Comparison of ENCODE assay signal across 24 cellular contexts in the genomic region with DNA sequence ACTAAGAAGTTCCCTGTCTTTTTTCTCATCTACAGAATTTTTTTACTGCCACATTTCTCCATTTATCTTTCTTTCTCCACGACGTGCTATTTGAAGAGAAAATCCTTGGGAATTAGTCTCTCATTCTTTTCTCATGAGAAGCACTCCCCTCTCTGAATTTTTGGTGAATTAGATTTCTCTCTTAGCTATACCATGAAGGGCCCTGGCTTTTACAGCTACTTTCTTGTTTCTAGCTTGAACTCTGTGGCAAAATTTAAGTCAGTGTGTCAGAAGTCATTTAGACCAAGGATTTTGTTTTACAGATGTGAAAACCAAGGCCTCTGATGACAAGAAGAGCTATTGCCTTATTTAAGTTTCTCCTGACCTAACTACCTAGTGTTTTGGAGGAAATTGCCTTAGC.
DNase-seq lines count a peak whose midpoint lies in the region; ATAC-seq and TF ChIP-seq lines count a peak whose summit lies in the region.
"Had no signal": no experiment of that assay in that cellular context is flagged by ENCODE, and none has a peak within 500 bp of the region (broad histone marks: within the 10 kb centered on the region; RNA-seq: fewer than 3 reads in every experiment).

No MANE protein-coding gene starts in this region.

- H3K4me3 ChIP-seq in smooth muscle cell: no peak overlapping the region
- H3K4me3 ChIP-seq: GM23338, K562, MG63 had no signal

- H3K9ac ChIP-seq in smooth muscle cell (ENCODE audit: low read depth): no peak overlapping the region
- H3K9ac ChIP-seq: SK-N-SH had no signal

- no peaks in the 10 kb centered on the region for H3K79me2 ChIP-seq in smooth muscle cell (ENCODE audit: low read depth)

- H3K4me1 ChIP-seq in smooth muscle cell (ENCODE audit: low read depth): no peaks in the 10 kb centered on the region

- H3K36me3 Mint-ChIP-seq in chondrocyte (ENCODE audit: low read depth): peaks cover 2% of the 10 kb centered on the region

- no peak overlapping the region for H3K4me3 Mint-ChIP-seq in chondrocyte (ENCODE audit: unreplicated experiment)
- H3K4me3 Mint-ChIP-seq: CD8-positive, alpha-beta memory T cell; GM23338 had no signal

- no peaks in the 10 kb centered on the region for H3K27me3 Mint-ChIP-seq in chondrocyte (ENCODE audit: low read depth)
- H3K27me3 Mint-ChIP-seq: CD8-positive, alpha-beta memory T cell had no signal

- 10% methylated on average over 2 of the region's 2 CpGs for WGBS in smooth muscle cell (ENCODE audit: low lambda C conversion rate)

- no peaks in the 10 kb centered on the region for H3K9me3 ChIP-seq in smooth muscle cell (replicated peaks; ENCODE audit: low read depth)
- H3K9me3 ChIP-seq: SK-N-SH had no signal

- H3K4me2 ChIP-seq in smooth muscle cell: peak overlapping the region; percentile 60
- H3K4me2 ChIP-seq: GM23338, SK-N-SH had no signal

- peaks cover 3% of the 10 kb centered on the region for H3K9me3 Mint-ChIP-seq in chondrocyte (ENCODE audit: low read depth)
- H3K9me3 Mint-ChIP-seq: CD8-positive, alpha-beta memory T cell had no signal

- ATAC-seq in HG03108 (IDR thresholded peaks at IDR 0.05; ENCODE audit: unreplicated experiment): no peak
- ATAC-seq in HG03457 (IDR thresholded peaks at IDR 0.05; ENCODE audit: unreplicated experiment): no peak
- ATAC-seq in HG02610 (IDR thresholded peaks at IDR 0.05; ENCODE audit: unreplicated experiment): no peak
- ATAC-seq: GM23338, K562, Panc1 had no signal

- no peaks in the 10 kb centered on the region for H3K36me3 ChIP-seq in smooth muscle cell (ENCODE audit: low read depth)
- H3K36me3 ChIP-seq: MG63 had no signal

- peak; percentile 21 for DNase-seq in GM04503 (ENCODE audit: low read depth)
- DNase-seq in chondrocyte (ENCODE audit: low spot score): no peak
- peak; percentile 6 for DNase-seq in hepatic stellate cell (ENCODE audit: low spot score)
- DNase-seq in smooth muscle cell (lab: John Stamatoyannopoulos, UW; ENCODE audit: unreplicated experiment): no peak
- no peak for DNase-seq in NCI-H524 treated with DMSO at 0.1 percent for 48 hours (lab: John Stamatoyannopoulos, UW)
- DNase-seq: Calu3; CD8-positive, alpha-beta memory T cell; DMS153; HCEC 1CT; MG63; NCI-H1417; NCI-H1694 treated with DMSO at 0.1 percent for 48 hours; NCI-H2227 treated with DMSO at 0.1 percent for 48 hours; NCI-H510A; NCI-H748 treated with DMSO at 0.1 percent for 48 hours; SIG-M5; SK-N-SH had no signal

- no peak overlapping the region for H2AFZ ChIP-seq in smooth muscle cell (ENCODE audit: low read depth)
- H2AFZ ChIP-seq: GM23338 had no signal

- H3K27ac Mint-ChIP-seq in chondrocyte (ENCODE audit: unreplicated experiment): peak overlapping the region; percentile 27
- H3K27ac Mint-ChIP-seq: GM23338 had no signal

- H4K20me1 ChIP-seq in smooth muscle cell (ENCODE audit: low read depth): no peaks in the 10 kb centered on the region

- TF ChIP-seq CTCF in chondrocyte (IDR thresholded peaks at IDR 0.05): no peak
- TF ChIP-seq CTCF in smooth muscle cell (IDR thresholded peaks at IDR 0.05; ENCODE audit: borderline replicate concordance, insufficient read depth, poor library complexity, severe bottlenecking): no peak

- peaks cover 3% of the 10 kb centered on the region for H3F3A ChIP-seq in smooth muscle cell (ENCODE audit: low read depth)

- peaks cover 24% of the 10 kb centered on the region for H3K4me1 Mint-ChIP-seq in chondrocyte (ENCODE audit: low read depth)
- H3K4me1 Mint-ChIP-seq: GM23338 had no signal

- peak overlapping the region; percentile 78 for H3K27ac ChIP-seq in smooth muscle cell (ENCODE audit: low read depth)
- H3K27ac ChIP-seq: C4-2B had no signal

- H3K27me3 ChIP-seq in smooth muscle cell (ENCODE audit: low read depth): no peaks in the 10 kb centered on the region
- H3K27me3 ChIP-seq: MG63 had no signal

Comparison
In these comparisons a context has a peak if more than half of its experiments do, and no peak if none do; other contexts are left out.
1. DNase-seq: peak in GM04503 (single experiment) and hepatic stellate cell (single experiment); none in chondrocyte (single experiment), smooth muscle cell (single experiment) and NCI-H524 treated with DMSO at 0.1 percent for 48 hours (single experiment).